8 cellular contexts compared by ENCODE assay signal in genomic region chr16:27268376-27269299, GRCh38. TPM values are rescaled to one million over a fixed set of nuclear protein-coding genes. Genes with fewer than 3 reads are reported as not detected.
DNase-seq lines count a peak whose midpoint lies in the region; ATAC-seq and TF ChIP-seq lines count a peak whose summit lies in the region.

TSS of gene NSMCE1 (minus strand) at chr16:27268772. CDS start at chr16:27257570, 11,202 bp downstream.

- peak within 1 kb of the TSS; percentile 93 for H2BK5ac ChIP-seq in IMR-90 (ENCODE audit: low read depth, low read length, poor library complexity, severe bottlenecking)

- peak within 1 kb of the TSS; percentile 87 for H2AK5ac ChIP-seq in IMR-90 (ENCODE audit: low read depth, low read length)

- TF ChIP-seq POLR2A in IMR-90 (IDR thresholded peaks at IDR 0.05; ENCODE audit: low read depth, low read length) (peak; percentile 91), erythroblast (IDR thresholded peaks at IDR 0.05; ENCODE audit: low read length) (peak; percentile 96)

- in situ Hi-C loops in IMR-90 (cut with MboI; ENCODE audit: low sequenced_read_pairs), result loop anchor here (5.0 kb wide), 1 partner anchor 44 kb away; the partner anchor contains the start of gene IL4R

- peak within 1 kb of the TSS; percentile 94 for H3K18ac ChIP-seq in IMR-90 (ENCODE audit: low read depth, low read length)

- peak within 1 kb of the TSS; percentile 89 for H3K23ac ChIP-seq in IMR-90 (ENCODE audit: low read depth, low read length)

- H3K27ac ChIP-seq in IMR-90 (ENCODE audit: insufficient read depth, low read length) (peak within 1 kb of the TSS; percentile 94), mucosa of rectum (ENCODE audit: low read depth in 2 of 2, low read length in 2 of 2) (peak within 1 kb of the TSS; percentile 71 to 89)

- H2AK9ac ChIP-seq in IMR-90 (replicated peaks; ENCODE audit: low read depth, low read length, poor library complexity), result peak within 1 kb of the TSS; percentile 96

- H4K8ac ChIP-seq in IMR-90 (ENCODE audit: low read depth in 2 of 2, low read length in 2 of 2), result peak within 1 kb of the TSS; percentile 100

- peak within 1 kb of the TSS; percentile 81; the same call in 1 of the 3 replicates for H2BK15ac ChIP-seq in IMR-90 (ENCODE audit: low read depth, low read length)

- H2BK120ac ChIP-seq in IMR-90 (ENCODE audit: low read depth, low read length), result peak within 1 kb of the TSS; percentile 92

- H3K4me3 ChIP-seq in IMR-90 (ENCODE audit: insufficient read depth, low read depth, low read length), result peak within 1 kb of the TSS; percentile 67
- H3K4me3 ChIP-seq in mucosa of rectum (ENCODE audit: low read length in 2 of 2), result peak within 1 kb of the TSS; percentile 75 to 97

- intact Hi-C loops in IMR-90 (cut with micrococcal nuclease), result loop anchor here (5.0 kb wide), 1 partner anchor 44 kb away; the partner anchor contains the start of gene IL4R

- H3K36me3 ChIP-seq in IMR-90 (ENCODE audit: control insufficient read depth, insufficient read depth, low read length) (no peaks in the 10 kb centered on the region), mucosa of rectum (ENCODE audit: control insufficient read depth in 2 of 2, insufficient read depth in 2 of 2, low read length in 2 of 2) (no peaks in the 10 kb centered on the region)

- peak within 1 kb of the TSS; percentile 12; the same call in 1 of the 2 replicates for H2BK20ac ChIP-seq in IMR-90 (ENCODE audit: low read depth, low read length)

- H3K9ac ChIP-seq in IMR-90 (ENCODE audit: low read depth, low read length) (peak within 1 kb of the TSS; percentile 79), mucosa of rectum (ENCODE audit: low read depth in 1 of 2, low read length in 2 of 2) (peak within 1 kb of the TSS; percentile 78 to 96)

- peaks cover 20 to 43% of the 10 kb centered on the region in 2 experiments for H3K79me1 ChIP-seq in IMR-90 (ENCODE audit: low read depth in 1 of 2, low read length in 2 of 2)

- H4K20me1 ChIP-seq in IMR-90 (ENCODE audit: insufficient read depth, low read length), result no peaks in the 10 kb centered on the region

- CTCF ChIA-PET in IMR-90 (lab: Yijun Ruan, JAX), result no interaction called here

- DNase-seq in DMS114 treated with DMSO at 0.1 percent for 48 hours (lab: John Stamatoyannopoulos, UW; ENCODE audit: unreplicated experiment) (peak; percentile 85), IMR-90 (peak; percentile 96), OCI-M1 (lab: John Stamatoyannopoulos, UW) (peak; percentile 97), erythroblast (lab: John Stamatoyannopoulos, UW) (peak; percentile 97 to 98)
- DNase-seq in activated T-cell treated with anti-CD3 and anti-CD28 coated beads, Interleukin-2, amount 50 U/mL, for 1 hour, result peak; percentile 96
- DNase-seq in stimulated activated CD8-positive, alpha-beta memory T cell treated with anti-CD3 and anti-CD28 coated beads, Interleukin-4, amount 100 ng/mL, for 48 hours, result peak; percentile 99

- no TSS peak for BruUV-seq in IMR-90 (replicated peaks; lab: Mats Ljungman, UMichigan)

- peak; percentile 19 for TF ChIP-seq CTCF in IMR-90 (conservative IDR thresholded peaks at IDR 0.05; ENCODE audit: low read depth, low read length)

- peaks cover 17% of the 10 kb centered on the region for H3K9me1 ChIP-seq in IMR-90 (ENCODE audit: insufficient read depth, low read length)

- peak; percentile 86 for ATAC-seq in GM21526 (IDR thresholded peaks at IDR 0.05; ENCODE audit: low FRiP score, unreplicated experiment)
- ATAC-seq in IMR-90 (ENCODE audit: low read depth), result peak; percentile 98

- H3K9me3 ChIP-seq in IMR-90 (ENCODE audit: control insufficient read depth, insufficient read depth, low read length) (no peaks in the 10 kb centered on the region), mucosa of rectum (ENCODE audit: control insufficient read depth in 2 of 2, low read length in 2 of 2) (no peaks in the 10 kb centered on the region)

- peaks cover 4% of the 10 kb centered on the region for H3K4me1 ChIP-seq in IMR-90 (ENCODE audit: control insufficient read depth, insufficient read depth, low read length)
- H3K4me1 ChIP-seq in mucosa of rectum (ENCODE audit: control insufficient read depth in 2 of 2, insufficient read depth in 2 of 2, low read length in 2 of 2), result peaks cover 11 to 15% of the 10 kb centered on the region in 2 donors

- peak within 1 kb of the TSS; percentile 96 for H3K4me2 ChIP-seq in IMR-90 (ENCODE audit: low read depth, low read length)

- dilution Hi-C loops in IMR-90 (cut with HindIII; ENCODE audit: low sequenced_read_pairs, unreplicated experiment), result no loop called here

- H4K5ac ChIP-seq in IMR-90 (ENCODE audit: low read depth, low read length), result peak within 1 kb of the TSS; percentile 98

- TF ChIP-seq RAD21 in IMR-90 (IDR thresholded peaks at IDR 0.05; ENCODE audit: low read length), result no peak

- H3K27me3 ChIP-seq in IMR-90 (ENCODE audit: control insufficient read depth, insufficient read depth, low read length) (no peaks in the 10 kb centered on the region), mucosa of rectum (ENCODE audit: control insufficient read depth in 2 of 2, insufficient read depth in 2 of 2, low read length in 2 of 2) (no peaks in the 10 kb centered on the region)

- peak within 1 kb of the TSS; percentile 99 for H3K4ac ChIP-seq in IMR-90 (ENCODE audit: low read depth, low read length)

- peak within 1 kb of the TSS; percentile 45; the same call in 1 of the 2 replicates for H3K56ac ChIP-seq in IMR-90 (ENCODE audit: extremely low read depth, insufficient read depth, low read length)

- peak within 1 kb of the TSS; percentile 97 for H2AFZ ChIP-seq in IMR-90 (replicated peaks; ENCODE audit: low read length, poor library complexity)

- peak within 1 kb of the TSS; percentile 99 for H3K14ac ChIP-seq in IMR-90 (replicated peaks; ENCODE audit: low read depth, low read length)

- H4K91ac ChIP-seq in IMR-90 (ENCODE audit: insufficient read depth, low read depth, low read length), result peak within 1 kb of the TSS; percentile 99

- POLR2A ChIA-PET in IMR-90 (lab: Charles Lee; ENCODE audit: unreplicated experiment), result interaction anchor here (0.7 kb wide), 1 partner anchor 26 kb away, joined by 3 read pairs; no protein-coding TSS in a partner anchor

- WGBS in IMR-90 (ENCODE audit: extremely low coverage in 2 of 2, insufficient read length in 1 of 2), 2 experiments, result 2% methylated on average over 28 of the region's 58 CpGs; no CpG with 5 or more reads in 1 of the 2 experiments

TF ChIP-seq in IMR-90, 13 proteins besides CTCF, POLR2A, EP300 and RAD21:
- TF ChIP-seq USF2 (IDR thresholded peaks at IDR 0.05; ENCODE audit: low read depth, low read length) (peak; percentile 7; the same call in 1 of the 2 replicates), CEBPB (IDR thresholded peaks at IDR 0.05; ENCODE audit: low read depth, low read length) (peak; percentile 85), MXI1 (IDR thresholded peaks at IDR 0.05; ENCODE audit: borderline replicate concordance, low read depth, low read length) (peak; percentile 26; the same call in 1 of the 2 replicates), FOS (IDR thresholded peaks at IDR 0.05; ENCODE audit: low read depth, low read length) (no peak), SMC3 (IDR thresholded peaks at IDR 0.05; ENCODE audit: low read depth, low read length) (0 out of 2 replicates have a peak, but pooled peaks have one; percentile 11), MAZ (IDR thresholded peaks at IDR 0.05; ENCODE audit: borderline replicate concordance, low read depth, low read length) (peak; percentile 39; the same call in 1 of the 2 replicates), CHD1 (IDR thresholded peaks at IDR 0.05; ENCODE audit: low read depth, low read length) (no peak)
TF ChIP-seq in IMR-90: peak in this region for 5.

RNA-seq across cellular contexts. Expression of gene NSMCE1, which starts in this region (rescaled TPM):
- 120 and 130 TPM in 2 replicates for total RNA-seq in IMR-90 (2012; rRNA removed)
- polyA plus RNA-seq in IMR-90 (2012; rRNA removed), result 47.5 and 48.0 TPM in 2 replicates
- polyA plus RNA-seq in IMR-90 (2012; cell fraction: cytosol; rRNA removed), result 36.6 and 48.8 TPM in 2 replicates
- 13.4 and 21.5 TPM in 2 replicates for polyA plus RNA-seq in IMR-90 (2012; cell fraction: nucleus; rRNA removed; ENCODE audit: low replicate concordance)

Comparison
In these comparisons a context has a peak if more than half of its experiments do, and no peak if none do; other contexts are left out.
1. Peak in every context shown above with its lines: DNase-seq, ATAC-seq, H3K4me3 ChIP-seq and H3K27ac ChIP-seq.